In genomic region chr7:8436965-8437364, GRCh38 we compare ENCODE assay signal across 8 cellular contexts. TPM values are rescaled to one million over a fixed set of nuclear protein-coding genes. Genes with fewer than 3 reads are reported as not detected.
DNase-seq lines count a peak whose midpoint lies in the region; ATAC-seq and TF ChIP-seq lines count a peak whose summit lies in the region.

No MANE protein-coding gene starts in this region.

- ATAC-seq in GM21423 (IDR thresholded peaks at IDR 0.05; ENCODE audit: unreplicated experiment), result peak; percentile 77

- no peak overlapping the region for H3K27ac ChIP-seq in HL-60 (replicated peaks)

- TF ChIP-seq CTCF in HL-60 (IDR thresholded peaks at IDR 0.05; ENCODE audit: insufficient read depth, low read length) (peak; percentile 59), fibroblast of villous mesenchyme (IDR thresholded peaks at IDR 0.05; ENCODE audit: insufficient read depth, low read depth, low read length) (peak; percentile 58)

- peaks cover 71% of the 10 kb centered on the region for H3K27me3 ChIP-seq in HL-60 (ENCODE audit: insufficient read depth, poor library complexity, severe bottlenecking)

- DNase-seq in NOMO-1 (lab: John Stamatoyannopoulos, UW; ENCODE audit: unreplicated experiment in 2 of 2), result peak; percentile 12 to 28
- DNase-seq in NOMO-1 treated with dmso at 0.1 percent for 144 hours (lab: John Stamatoyannopoulos, UW; ENCODE audit: unreplicated experiment), result no peak
- DNase-seq in HL-60 (ENCODE audit: low read depth in 1 of 2, low spot score in 1 of 2), result peak in 1 of 2 experiments; percentile 14
- peak; percentile 21 for DNase-seq in UCSD-AML1 (lab: John Stamatoyannopoulos, UW; ENCODE audit: unreplicated experiment)
- DNase-seq in fibroblast of villous mesenchyme (ENCODE audit: low read depth), result peak; percentile 3
- peak; percentile 4 to 24 for DNase-seq in stimulated activated CD4-positive, alpha-beta T cell treated with anti-CD3 and anti-CD28 coated beads, Interleukin-1b, Interleukin-23, amount 100 ng/mL, for 4 hours (ENCODE audit: low read depth in 2 of 2)
- DNase-seq in cortex of kidney (lab: John Stamatoyannopoulos, UW), result no peak

- H3K4me3 ChIP-seq in HL-60 (replicated peaks; ENCODE audit: insufficient read depth, low read length), result no peak overlapping the region
- H3K4me3 ChIP-seq in fibroblast of villous mesenchyme (ENCODE audit: low read depth, low read length), result no peak overlapping the region

RNA-seq across cellular contexts. Expression of gene NXPH1, which starts 3.6 kb away (rescaled TPM):
- total RNA-seq in fibroblast of villous mesenchyme, result not detected in 2 replicates

Comparison
In these comparisons a context has a peak if more than half of its experiments do, and no peak if none do; other contexts are left out.
1. DNase-seq: peak in NOMO-1 (2 of 2), UCSD-AML1 (single experiment), fibroblast of villous mesenchyme (single experiment) and stimulated activated CD4-positive, alpha-beta T cell treated with anti-CD3 and anti-CD28 coated beads, Interleukin-1b, Interleukin-23, amount 100 ng/mL, for 4 hours (2 of 2); none in NOMO-1 treated with dmso at 0.1 percent for 144 hours (single experiment) and cortex of kidney (single experiment).